Comparison of ENCODE assay signal across 16 cellular contexts in the genomic region with DNA sequence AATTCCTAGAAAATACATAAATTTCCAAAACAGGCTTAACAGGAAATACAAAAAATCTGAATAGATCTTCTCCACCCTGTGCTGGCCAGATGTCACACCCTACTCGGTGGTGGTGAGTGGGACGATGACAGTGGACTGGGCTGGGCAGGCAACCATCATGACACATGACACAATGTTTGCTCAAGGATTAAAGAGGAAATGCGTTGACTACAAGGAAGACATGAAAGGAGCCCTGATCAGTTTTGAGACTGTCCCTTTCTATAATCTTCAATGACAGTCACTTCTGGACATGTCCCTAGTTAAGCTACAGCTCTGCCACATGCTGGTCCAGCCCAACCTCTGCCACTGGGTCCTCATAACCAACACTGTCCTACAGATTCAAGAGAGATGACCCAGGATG.
DNase-seq lines count a peak whose midpoint lies in the region; ATAC-seq, FAIRE-seq and TF ChIP-seq lines count a peak whose summit lies in the region.
"Had no signal": no experiment of that assay in that cellular context is flagged by ENCODE, and none has a peak within 500 bp of the region (broad histone marks: within the 10 kb centered on the region; RNA-seq: fewer than 3 reads in every experiment).

No MANE protein-coding gene starts in this region.

- H3K9me2 ChIP-seq in PC-9 (ENCODE audit: insufficient read depth) = no peaks in the 10 kb centered on the region

- TF ChIP-seq EP300 in HepG2 (IDR thresholded peaks at IDR 0.05; ENCODE audit: low read depth in 2 of 2, low read length in 2 of 2) = no peak
- TF ChIP-seq EP300 in HepG2 (CRISPR knock-in tag; IDR thresholded peaks at IDR 0.05; ENCODE audit: borderline replicate concordance) = no peak

- H3K4me2 ChIP-seq in HepG2 (ENCODE audit: low read depth, low read length) (no peak overlapping the region), PC-9 (no peak overlapping the region)
- H3K4me2 ChIP-seq: BLaER1 had no signal

- no peak for FAIRE-seq in HepG2 (lab: Jason Lieb, UNC)
- FAIRE-seq: GM12892 had no signal

- no peaks in the 10 kb centered on the region for H3F3A ChIP-seq in PC-9 (ENCODE audit: insufficient read depth, low read depth)

- H2AFZ ChIP-seq in HepG2 (ENCODE audit: low read length) (no peak overlapping the region), PC-9 (no peak overlapping the region)

- H3K4me1 ChIP-seq in HepG2 (ENCODE audit: insufficient read depth, low read length) = peaks cover 6% of the 10 kb centered on the region
- no peaks in the 10 kb centered on the region for H3K4me1 ChIP-seq in right lobe of liver
- H3K4me1 ChIP-seq in PC-9 (replicated peaks; ENCODE audit: insufficient read depth) = 0 out of 2 replicates have a peak, but pooled peaks cover 5% of the 10 kb centered on the region
- H3K4me1 ChIP-seq: BLaER1, Caco-2 had no signal

- H3K27me3 ChIP-seq in HepG2 (ENCODE audit: control insufficient read depth in 1 of 2, insufficient read depth in 2 of 2, low read length in 2 of 2) = no peaks in the 10 kb centered on the region
- no peaks in the 10 kb centered on the region for H3K27me3 ChIP-seq in right lobe of liver
- H3K27me3 ChIP-seq in PC-9 (ENCODE audit: insufficient read depth, low read depth) = no peaks in the 10 kb centered on the region
- H3K27me3 ChIP-seq: BLaER1 had no signal

- H4K20me1 ChIP-seq in HepG2 (ENCODE audit: insufficient read depth, low read length) (no peaks in the 10 kb centered on the region), PC-9 (ENCODE audit: insufficient read depth) (no peaks in the 10 kb centered on the region)
- H4K20me1 ChIP-seq: BLaER1 had no signal

- intact Hi-C loops in HepG2 (cut with micrococcal nuclease; ENCODE audit: unreplicated experiment) (no loop called here), right lobe of liver (cut with DNase I) (no loop called here), PC-9 (cut with micrococcal nuclease; ENCODE audit: unreplicated experiment) (no loop called here)

- DNase-seq in HepG2 (ENCODE audit: low spot score) (peak; percentile 13), right lobe of liver (no peak), PC-9 (peak; percentile 9 to 36), G401 (ENCODE audit: low spot score) (no peak), AG20443 (ENCODE audit: low spot score) (no peak)
- DNase-seq: AML-193; Caco-2; CD8-positive, alpha-beta memory T cell; EL; GDM1 had no signal

- CTCF ChIA-PET in HepG2 (lab: Yijun Ruan, JAX; ENCODE audit: low intra/inter-chr PET ratio, low total read pairs) = no interaction called here
- CTCF ChIA-PET in PC-9 (lab: Charles Lee) = no interaction called here

- TF ChIP-seq RAD21 in HepG2 (CRISPR knock-in tag; IDR thresholded peaks at IDR 0.05) = no peak

- H3K9ac ChIP-seq in HepG2 (ENCODE audit: insufficient read depth, low read depth, low read length) = no peak overlapping the region
- H3K9ac ChIP-seq: BLaER1 had no signal

- BruUV-seq in HepG2 (replicated peaks; lab: Mats Ljungman, UMichigan) = no TSS peak
- BruUV-seq in PC-9 (replicated peaks; lab: Mats Ljungman, UMichigan) = no TSS peak

- no peaks in the 10 kb centered on the region; a peak in 1 of 5 replicates for H3K36me3 ChIP-seq in HepG2 (replicated peaks in 1 of 2; ENCODE audit: control insufficient read depth in 1 of 2, insufficient read depth in 2 of 2, low read length in 2 of 2)
- H3K36me3 ChIP-seq in right lobe of liver = no peaks in the 10 kb centered on the region
- H3K36me3 ChIP-seq in PC-9 (ENCODE audit: low read depth) = no peaks in the 10 kb centered on the region

- 42% methylated on average over 3 of the region's 3 CpGs for WGBS in HepG2 (ENCODE audit: low lambda C conversion rate)
- WGBS in right lobe of liver (ENCODE audit: insufficient coverage, low coverage, low lambda C conversion rate, missing lambda C conversion rate) = 100% methylated on average over 2 of the region's 3 CpGs

- no peak; the same call in 2 of the 3 replicates for ATAC-seq in HepG2
- ATAC-seq in right lobe of liver = no peak
- ATAC-seq in esophagus mucosa = peak; percentile 99
- no peak for ATAC-seq in HG02981 (IDR thresholded peaks at IDR 0.05; ENCODE audit: unreplicated experiment)
- no peak for ATAC-seq in GM21723 (IDR thresholded peaks at IDR 0.05; ENCODE audit: unreplicated experiment)

- no peak overlapping the region for H3K4me3 ChIP-seq in HepG2 (replicated peaks in 1 of 3; ENCODE audit: insufficient read depth in 1 of 3, low read depth in 2 of 3, low read length in 3 of 3)
- no peak overlapping the region for H3K4me3 ChIP-seq in right lobe of liver
- no peak overlapping the region for H3K4me3 ChIP-seq in PC-9
- H3K4me3 ChIP-seq: BLaER1 had no signal

- in situ Hi-C loops in HepG2 (cut with HindIII; ENCODE audit: extremely low pct_ligation_motif_present, low pct_unique_long_range_greater_than_20kb) (no loop called here), G401 (cut with HindIII; ENCODE audit: low sequenced_read_pairs) (no loop called here)

- H3K79me2 ChIP-seq in HepG2 (ENCODE audit: insufficient read depth, low read length) (no peaks in the 10 kb centered on the region), PC-9 (ENCODE audit: low read depth) (no peaks in the 10 kb centered on the region)

- H3K27ac ChIP-seq in HepG2 (ENCODE audit: extremely low read length, insufficient read depth, low read length) (no peak overlapping the region), right lobe of liver (no peak overlapping the region), PC-9 (no peak overlapping the region)
- H3K27ac ChIP-seq: 22Rv1, BLaER1 had no signal

- no peak for TF ChIP-seq POLR2A in HepG2 (IDR thresholded peaks at IDR 0.05; ENCODE audit: insufficient read depth in 1 of 2, low read depth in 2 of 2, low read length in 2 of 2)
- TF ChIP-seq POLR2A in right lobe of liver (IDR thresholded peaks at IDR 0.05) = no peak

- TF ChIP-seq CTCF in HepG2 (CRISPR knock-in tag; IDR thresholded peaks at IDR 0.05) = no peak
- TF ChIP-seq CTCF in right lobe of liver (IDR thresholded peaks at IDR 0.05) = no peak
- TF ChIP-seq CTCF in PC-9 (conservative IDR thresholded peaks at IDR 0.05) = no peak

- H3K9me3 ChIP-seq in HepG2 (ENCODE audit: low read length) = no peaks in the 10 kb centered on the region
- no peaks in the 10 kb centered on the region for H3K9me3 ChIP-seq in right lobe of liver
- H3K9me3 ChIP-seq in PC-9 (ENCODE audit: insufficient read depth, low read depth) = no peaks in the 10 kb centered on the region
- H3K9me3 ChIP-seq: Caco-2 had no signal

- POLR2A ChIA-PET in HepG2 (lab: Yijun Ruan, JAX) = no interaction called here
- POLR2A ChIA-PET in PC-9 (lab: Charles Lee; ENCODE audit: unreplicated experiment) = no interaction called here

TF ChIP-seq in HepG2, 621 proteins besides CTCF, POLR2A, EP300 and RAD21:
- TF ChIP-seq PITX1 (CRISPR knock-in tag; IDR thresholded peaks at IDR 0.05) (peak; percentile 73), FOXA1 (IDR thresholded peaks at IDR 0.05) (no peak), FOXA1 (CRISPR knock-in tag; IDR thresholded peaks at IDR 0.05) (0 out of 2 replicates have a peak, but pooled peaks have one; percentile 18), KAT8 (CRISPR knock-in tag; IDR thresholded peaks at IDR 0.05) (no peak), ZBTB7A (CRISPR knock-in tag; IDR thresholded peaks at IDR 0.05) (no peak)
- TF ChIP-seq, protein P1, sequence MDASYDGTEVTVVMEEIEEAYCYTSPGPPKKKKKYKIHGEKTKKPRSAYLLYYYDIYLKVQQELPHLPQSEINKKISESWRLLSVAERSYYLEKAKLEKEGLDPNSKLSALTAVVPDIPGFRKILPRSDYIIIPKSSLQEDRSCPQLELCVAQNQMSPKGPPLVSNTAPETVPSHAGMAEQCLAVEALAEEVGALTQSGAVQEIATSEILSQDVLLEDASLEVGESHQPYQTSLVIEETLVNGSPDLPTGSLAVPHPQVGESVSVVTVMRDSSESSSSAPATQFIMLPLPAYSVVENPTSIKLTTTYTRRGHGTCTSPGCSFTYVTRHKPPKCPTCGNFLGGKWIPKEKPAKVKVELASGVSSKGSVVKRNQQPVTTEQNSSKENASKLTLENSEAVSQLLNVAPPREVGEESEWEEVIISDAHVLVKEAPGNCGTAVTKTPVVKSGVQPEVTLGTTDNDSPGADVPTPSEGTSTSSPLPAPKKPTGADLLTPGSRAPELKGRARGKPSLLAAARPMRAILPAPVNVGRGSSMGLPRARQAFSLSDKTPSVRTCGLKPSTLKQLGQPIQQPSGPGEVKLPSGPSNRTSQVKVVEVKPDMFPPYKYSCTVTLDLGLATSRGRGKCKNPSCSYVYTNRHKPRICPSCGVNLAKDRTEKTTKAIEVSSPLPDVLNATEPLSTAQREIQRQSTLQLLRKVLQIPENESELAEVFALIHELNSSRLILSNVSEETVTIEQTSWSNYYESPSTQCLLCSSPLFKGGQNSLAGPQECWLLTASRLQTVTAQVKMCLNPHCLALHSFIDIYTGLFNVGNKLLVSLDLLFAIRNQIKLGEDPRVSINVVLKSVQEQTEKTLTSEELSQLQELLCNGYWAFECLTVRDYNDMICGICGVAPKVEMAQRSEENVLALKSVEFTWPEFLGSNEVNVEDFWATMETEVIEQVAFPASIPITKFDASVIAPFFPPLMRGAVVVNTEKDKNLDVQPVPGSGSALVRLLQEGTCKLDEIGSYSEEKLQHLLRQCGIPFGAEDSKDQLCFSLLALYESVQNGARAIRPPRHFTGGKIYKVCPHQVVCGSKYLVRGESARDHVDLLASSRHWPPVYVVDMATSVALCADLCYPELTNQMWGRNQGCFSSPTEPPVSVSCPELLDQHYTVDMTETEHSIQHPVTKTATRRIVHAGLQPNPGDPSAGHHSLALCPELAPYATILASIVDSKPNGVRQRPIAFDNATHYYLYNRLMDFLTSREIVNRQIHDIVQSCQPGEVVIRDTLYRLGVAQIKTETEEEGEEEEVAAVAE (CRISPR knock-in tag; IDR thresholded peaks at IDR 0.05; ENCODE audit: borderline replicate concordance) = no peak

Comparison
In these comparisons a context has a peak if more than half of its experiments do, and no peak if none do; other contexts are left out.
1. DNase-seq: peak in HepG2 (single experiment) and PC-9 (2 of 2); none in right lobe of liver (0 of 3), G401 (single experiment) and AG20443 (single experiment).